ENCODE assay signal across 8 cellular contexts in the genomic region with DNA sequence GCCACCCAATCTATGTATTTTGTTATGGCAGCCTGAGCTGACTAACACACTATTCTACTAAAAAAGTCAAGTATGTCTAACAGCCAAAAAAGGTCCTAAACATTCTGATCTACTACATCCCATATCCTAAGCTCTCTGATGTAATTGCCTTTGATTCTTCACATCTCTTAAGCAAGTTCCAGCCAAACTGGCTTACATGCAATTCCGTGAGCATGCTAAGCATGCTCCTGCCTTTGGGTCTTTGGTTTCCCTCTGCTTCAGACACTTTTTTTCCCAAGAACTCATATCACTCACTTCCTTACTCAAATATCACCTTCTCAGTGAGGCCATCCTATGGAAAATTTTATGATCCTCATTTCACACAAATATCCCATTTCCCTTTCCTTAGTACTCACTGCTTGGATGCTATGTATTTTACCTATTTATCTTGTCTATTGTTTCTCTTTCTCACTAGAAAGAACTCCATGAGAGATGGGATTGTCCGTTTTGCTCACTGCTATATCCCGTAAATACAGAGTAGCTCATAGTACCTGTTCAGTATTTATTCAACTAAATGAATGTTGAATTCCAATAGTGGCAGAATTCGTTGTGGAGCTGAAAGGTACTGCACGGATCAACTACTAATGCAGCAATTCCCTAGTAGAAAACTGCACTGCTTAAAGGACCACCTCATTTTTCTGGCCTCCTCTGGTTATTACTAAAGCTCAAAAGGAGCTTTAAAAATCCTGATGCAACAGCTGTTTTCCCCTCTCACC. TPM values are rescaled to one million over a fixed set of nuclear protein-coding genes. Genes with fewer than 3 reads are reported as not detected.
DNase-seq lines count a peak whose midpoint lies in the region; ATAC-seq and TF ChIP-seq lines count a peak whose summit lies in the region.

No MANE protein-coding gene starts in this region.

- peak; percentile 3 for TF ChIP-seq CTCF in GM06990 (IDR thresholded peaks at IDR 0.05; ENCODE audit: insufficient read depth, low read length, poor library complexity, severe bottlenecking)
- no peak for TF ChIP-seq CTCF in OCI-LY1 (IDR thresholded peaks at IDR 0.05; ENCODE audit: low read length)
- peak; percentile 48 for TF ChIP-seq CTCF in endodermal cell (conservative IDR thresholded peaks at IDR 0.05)
- peak in 3 of 4 experiments; percentile 35 to 40 (median 35) for TF ChIP-seq CTCF in sigmoid colon (IDR thresholded peaks at IDR 0.05)

- no peaks in the 10 kb centered on the region for H3K36me3 ChIP-seq in GM06990 (ENCODE audit: control insufficient read depth, insufficient read depth, low read length)
- peaks cover 15% of the 10 kb centered on the region for H3K36me3 ChIP-seq in OCI-LY1 (ENCODE audit: insufficient read depth, low read length)
- H3K36me3 ChIP-seq in endodermal cell (ENCODE audit: control insufficient read depth, insufficient read depth, low read length), result no peaks in the 10 kb centered on the region
- no peaks in the 10 kb centered on the region for H3K36me3 ChIP-seq in sigmoid colon

- no peak overlapping the region for H3K27ac Mint-ChIP-seq in endodermal cell

- H2AFZ ChIP-seq in OCI-LY1 (ENCODE audit: low read length), result no peak overlapping the region

- DNase-seq in GM06990 (ENCODE audit: extremely low read depth, insufficient read length) (no peak), endodermal cell (no peak), sigmoid colon (no peak), hepatic stellate cell (ENCODE audit: low spot score) (no peak)

- intact Hi-C loops in sigmoid colon (cut with DNase I), result loop anchor here (5.0 to 10.0 kb wide), 2 partner anchors 206 to 519 kb away; no protein-coding TSS in a partner anchor

- H3K27me3 Mint-ChIP-seq in endodermal cell (ENCODE audit: insufficient read depth), result peaks cover 16% of the 10 kb centered on the region

- 89 to 92% methylated on average over 2 to 5 of the region's 5 CpGs for WGBS in endodermal cell (ENCODE audit: insufficient coverage in 1 of 2, insufficient read length in 1 of 2), 2 experiments
- WGBS in sigmoid colon, 2 donors, result 14 to 54% methylated on average over 5 of the region's 5 CpGs

- peak overlapping the region; percentile 91 for H3K9ac ChIP-seq in OCI-LY1 (ENCODE audit: low read length)
- no peak overlapping the region for H3K9ac ChIP-seq in endodermal cell (ENCODE audit: extremely low read depth, low read length, poor library complexity, severe bottlenecking)

- H3K4me3 Mint-ChIP-seq in endodermal cell, result peak overlapping the region; percentile 76

- H3K9me3 Mint-ChIP-seq in endodermal cell, result no peaks in the 10 kb centered on the region

- H3K4me1 ChIP-seq in OCI-LY1 (ENCODE audit: insufficient read depth, low read length, severe bottlenecking), result peaks cover 61% of the 10 kb centered on the region
- no peaks in the 10 kb centered on the region for H3K4me1 ChIP-seq in endodermal cell (ENCODE audit: control insufficient read depth, insufficient read depth, low read length)
- peaks cover 0 to 60% (median 39%) of the 10 kb centered on the region in 4 donors for H3K4me1 ChIP-seq in sigmoid colon

- TF ChIP-seq POLR2A in sigmoid colon (IDR thresholded peaks at IDR 0.05), result no peak

- peaks cover 73% of the 10 kb centered on the region for H3K79me2 ChIP-seq in OCI-LY1 (ENCODE audit: insufficient read depth, low read length)

- H3K9me3 ChIP-seq in OCI-LY1 (ENCODE audit: low read length), result no peaks in the 10 kb centered on the region
- no peaks in the 10 kb centered on the region for H3K9me3 ChIP-seq in endodermal cell (ENCODE audit: control insufficient read depth, low read length)
- no peaks in the 10 kb centered on the region for H3K9me3 ChIP-seq in sigmoid colon

- H3K27ac ChIP-seq in OCI-LY1 (ENCODE audit: low read depth, low read length, poor library complexity, severe bottlenecking) (peak overlapping the region; percentile 90), endodermal cell (ENCODE audit: low read depth, low read length) (no peak overlapping the region), sigmoid colon (peak overlapping the region; percentile 95 to 98 (median 97))

- H3K36me3 Mint-ChIP-seq in endodermal cell (ENCODE audit: low read depth), result no peaks in the 10 kb centered on the region

- H3K4me2 ChIP-seq in OCI-LY1 (ENCODE audit: low read length), result peak overlapping the region; percentile 99

- H3K9me2 ChIP-seq in OCI-LY1 (ENCODE audit: low read depth, low read length), result no peaks in the 10 kb centered on the region

- no peak for TF ChIP-seq EP300 in sigmoid colon (IDR thresholded peaks at IDR 0.05)

- no peaks in the 10 kb centered on the region for H3F3A ChIP-seq in OCI-LY1 (ENCODE audit: insufficient read depth, low read length)

- H3K27me3 ChIP-seq in GM06990 (replicated peaks; ENCODE audit: control insufficient read depth, insufficient read depth, low read length) (no peaks in the 10 kb centered on the region), OCI-LY1 (ENCODE audit: insufficient read depth, low read length) (no peaks in the 10 kb centered on the region), endodermal cell (ENCODE audit: control insufficient read depth, insufficient read depth, low read length, poor library complexity, severe bottlenecking) (peaks cover 16% of the 10 kb centered on the region), sigmoid colon (no peaks in the 10 kb centered on the region)

- H3K4me3 ChIP-seq in GM06990 (replicated peaks; ENCODE audit: low read depth, low read length), result peak overlapping the region; percentile 79
- peak overlapping the region; percentile 80 for H3K4me3 ChIP-seq in OCI-LY1 (ENCODE audit: low read depth, low read length, poor library complexity, severe bottlenecking)
- no peak overlapping the region for H3K4me3 ChIP-seq in endodermal cell (ENCODE audit: low read length)
- H3K4me3 ChIP-seq in sigmoid colon, result peak overlapping the region; percentile 79 to 92 (median 80)

- ATAC-seq in HG02884 (IDR thresholded peaks at IDR 0.05; ENCODE audit: unreplicated experiment) (no peak), GM19351 (IDR thresholded peaks at IDR 0.05; ENCODE audit: unreplicated experiment) (no peak), GM19023 (IDR thresholded peaks at IDR 0.05; ENCODE audit: unreplicated experiment) (no peak)

- peaks cover 18% of the 10 kb centered on the region for H3K4me1 Mint-ChIP-seq in endodermal cell

- H4K20me1 ChIP-seq in OCI-LY1 (ENCODE audit: insufficient read depth, low read length), result no peaks in the 10 kb centered on the region

RNA-seq across cellular contexts. Expression of a gene that starts 2.3 kb away (rescaled TPM):
- total RNA-seq in endodermal cell, result 10 to 100 TPM; 16.7 to 25.1 TPM
- polyA plus RNA-seq in endodermal cell (2013, experiment 1 of 2), result 12.5 TPM
- polyA plus RNA-seq in endodermal cell (2013, experiment 2 of 2), result 11.1 TPM
- total RNA-seq in sigmoid colon, result 10 to 100 TPM; 49.6 to 55.9 (median 53.1) TPM
- 10 to 100 TPM in 1 of 3 donors, 1 to 10 TPM in 2; 2.8 to 38.7 (median 4.2) TPM for polyA plus RNA-seq in sigmoid colon
